Comparison of ENCODE assay signal across 13 cellular contexts in genomic region chr5:168683927-168684295, GRCh38.
A peak's percentile ranks its signal among the peaks of the same experiment; 100 is the strongest.
DNase-seq lines count a peak whose midpoint lies in the region; ATAC-seq lines count a peak whose summit lies in the region.
"Had no signal": no experiment of that assay in that cellular context is flagged by ENCODE, and none has a peak within 500 bp of the region (broad histone marks: within the 10 kb centered on the region; RNA-seq: fewer than 3 reads in every experiment).

No MANE protein-coding gene starts in this region.

- H3K27me3 Mint-ChIP-seq in activated CD4-positive, alpha-beta T cell treated with anti-CD3 and anti-CD28 coated beads, Interleukin-2, amount 10 ng/mL, durations not matched to agents 24 days and 14 days = no peaks in the 10 kb centered on the region
- H3K27me3 Mint-ChIP-seq in CD4-positive, CD25-positive, alpha-beta regulatory T cell = no peaks in the 10 kb centered on the region
- H3K27me3 Mint-ChIP-seq in activated CD8-positive, alpha-beta T cell treated with anti-CD3 and anti-CD28 coated beads, Interleukin-2, amount 10 ng/mL, durations not matched to agents 7 days and 5 days (ENCODE audit: low read depth) = no peaks in the 10 kb centered on the region
- no peaks in the 10 kb centered on the region for H3K27me3 Mint-ChIP-seq in naive thymus-derived CD8-positive, alpha-beta T cell

- ATAC-seq in CD4-positive, CD25-positive, alpha-beta regulatory T cell (ENCODE audit: low read depth in 2 of 2) = no peak
- ATAC-seq in activated CD8-positive, alpha-beta T cell treated with anti-CD3 and anti-CD28 coated beads, Interleukin-2, amount 10 ng/mL, durations not matched to agents 7 days and 5 days = no peak
- no peak for ATAC-seq in naive thymus-derived CD8-positive, alpha-beta T cell
- ATAC-seq in GM18873 (IDR thresholded peaks at IDR 0.05; ENCODE audit: low FRiP score, unreplicated experiment) = no peak

- no peak overlapping the region for H3K27ac ChIP-seq in CD4-positive, CD25-positive, alpha-beta regulatory T cell (ENCODE audit: insufficient read depth, low read length, poor library complexity, severe bottlenecking)

- H3K27me3 ChIP-seq in CD4-positive, CD25-positive, alpha-beta regulatory T cell (ENCODE audit: control insufficient read depth, insufficient read depth, low read length) = no peaks in the 10 kb centered on the region

- no peaks in the 10 kb centered on the region for H3K9me3 ChIP-seq in CD4-positive, CD25-positive, alpha-beta regulatory T cell (ENCODE audit: control insufficient read depth in 2 of 2, low read length in 2 of 2)

- CTCF ChIA-PET in activated CD8-positive, alpha-beta T cell treated with anti-CD3 and anti-CD28 coated beads, Interleukin-2, amount 10 ng/mL, durations not matched to agents 7 days and 5 days (lab: Charles Lee) = no interaction called here

- H3K4me3 ChIP-seq in CD4-positive, CD25-positive, alpha-beta regulatory T cell (ENCODE audit: low read depth, low read length) = no peak overlapping the region

- no peaks in the 10 kb centered on the region for H3K9me3 Mint-ChIP-seq in activated CD4-positive, alpha-beta T cell treated with anti-CD3 and anti-CD28 coated beads, Interleukin-2, amount 10 ng/mL, durations not matched to agents 24 days and 14 days
- no peaks in the 10 kb centered on the region for H3K9me3 Mint-ChIP-seq in CD4-positive, CD25-positive, alpha-beta regulatory T cell
- H3K9me3 Mint-ChIP-seq in activated CD8-positive, alpha-beta T cell treated with anti-CD3 and anti-CD28 coated beads, Interleukin-2, amount 10 ng/mL, durations not matched to agents 7 days and 5 days (ENCODE audit: insufficient read depth) = no peaks in the 10 kb centered on the region
- H3K9me3 Mint-ChIP-seq in naive thymus-derived CD8-positive, alpha-beta T cell = no peaks in the 10 kb centered on the region

- POLR2A ChIA-PET in activated CD8-positive, alpha-beta T cell treated with anti-CD3 and anti-CD28 coated beads, Interleukin-2, amount 10 ng/mL, durations not matched to agents 7 days and 5 days (lab: Charles Lee) = no interaction called here
- POLR2A ChIA-PET in naive thymus-derived CD8-positive, alpha-beta T cell (lab: Charles Lee) = interaction anchor here (1.1 kb wide), 1 partner anchor 104 kb away, joined by 3 read pairs; the partner anchor contains the start of gene PANK3

- peaks cover 6% of the 10 kb centered on the region for H3K4me1 ChIP-seq in CD4-positive, CD25-positive, alpha-beta regulatory T cell (ENCODE audit: control insufficient read depth, insufficient read depth, low read length, poor library complexity, severe bottlenecking)

- H3K4me1 Mint-ChIP-seq in activated CD4-positive, alpha-beta T cell treated with anti-CD3 and anti-CD28 coated beads, Interleukin-2, amount 10 ng/mL, durations not matched to agents 24 days and 14 days = peaks cover 11% of the 10 kb centered on the region
- peaks cover 0 to 18% (median 3%) of the 10 kb centered on the region in 4 donors for H3K4me1 Mint-ChIP-seq in CD4-positive, CD25-positive, alpha-beta regulatory T cell
- peaks cover 9% of the 10 kb centered on the region for H3K4me1 Mint-ChIP-seq in activated CD8-positive, alpha-beta T cell treated with anti-CD3 and anti-CD28 coated beads, Interleukin-2, amount 10 ng/mL, durations not matched to agents 7 days and 5 days (ENCODE audit: low read depth)
- peaks cover 4 to 17% (median 7%) of the 10 kb centered on the region in 4 donors for H3K4me1 Mint-ChIP-seq in naive thymus-derived CD8-positive, alpha-beta T cell

- intact Hi-C loops in activated CD4-positive, alpha-beta T cell treated with anti-CD3 and anti-CD28 coated beads, Interleukin-2, amount 10 ng/mL, durations not matched to agents 24 days and 14 days (cut with micrococcal nuclease) = loop anchor here (5.0 to 10.0 kb wide), 3 partner anchors 263 to 991 kb away; no protein-coding TSS in a partner anchor

- peak overlapping the region; percentile 68 for H3K4me3 Mint-ChIP-seq in activated CD4-positive, alpha-beta T cell treated with anti-CD3 and anti-CD28 coated beads, Interleukin-2, amount 10 ng/mL, durations not matched to agents 24 days and 14 days
- peak overlapping the region in 2 of 4 donors; percentile 70 to 73 for H3K4me3 Mint-ChIP-seq in CD4-positive, CD25-positive, alpha-beta regulatory T cell
- no peak overlapping the region for H3K4me3 Mint-ChIP-seq in activated CD8-positive, alpha-beta T cell treated with anti-CD3 and anti-CD28 coated beads, Interleukin-2, amount 10 ng/mL, durations not matched to agents 7 days and 5 days
- peak overlapping the region; percentile 58 to 83 (median 71) for H3K4me3 Mint-ChIP-seq in naive thymus-derived CD8-positive, alpha-beta T cell

- H3K36me3 Mint-ChIP-seq in activated CD4-positive, alpha-beta T cell treated with anti-CD3 and anti-CD28 coated beads, Interleukin-2, amount 10 ng/mL, durations not matched to agents 24 days and 14 days (ENCODE audit: low read depth) = no peaks in the 10 kb centered on the region
- no peaks in the 10 kb centered on the region for H3K36me3 Mint-ChIP-seq in CD4-positive, CD25-positive, alpha-beta regulatory T cell
- no peaks in the 10 kb centered on the region for H3K36me3 Mint-ChIP-seq in activated CD8-positive, alpha-beta T cell treated with anti-CD3 and anti-CD28 coated beads, Interleukin-2, amount 10 ng/mL, durations not matched to agents 7 days and 5 days (ENCODE audit: low read depth)
- H3K36me3 Mint-ChIP-seq in naive thymus-derived CD8-positive, alpha-beta T cell = no peaks in the 10 kb centered on the region

- H3K36me3 ChIP-seq in CD4-positive, CD25-positive, alpha-beta regulatory T cell (ENCODE audit: control insufficient read depth, insufficient read depth, low read length) = no peaks in the 10 kb centered on the region

- H3K27ac Mint-ChIP-seq in activated CD4-positive, alpha-beta T cell treated with anti-CD3 and anti-CD28 coated beads, Interleukin-2, amount 10 ng/mL, durations not matched to agents 24 days and 14 days = peak overlapping the region; percentile 70
- H3K27ac Mint-ChIP-seq in CD4-positive, CD25-positive, alpha-beta regulatory T cell = peak overlapping the region; percentile 53 to 88 (median 87)
- peak overlapping the region; percentile 25 for H3K27ac Mint-ChIP-seq in activated CD8-positive, alpha-beta T cell treated with anti-CD3 and anti-CD28 coated beads, Interleukin-2, amount 10 ng/mL, durations not matched to agents 7 days and 5 days
- peak overlapping the region; percentile 66 to 95 (median 84) for H3K27ac Mint-ChIP-seq in naive thymus-derived CD8-positive, alpha-beta T cell

- DNase-seq in activated CD4-positive, alpha-beta T cell treated with anti-CD3 and anti-CD28 coated beads, Interleukin-2, amount 10 ng/mL, durations not matched to agents 24 days and 14 days = no peak
- DNase-seq in activated CD4-positive, alpha-beta T cell treated with anti-CD3 and anti-CD28 coated beads for 48 hours = no peak
- DNase-seq in CD4-positive, CD25-positive, alpha-beta regulatory T cell = no peak
- DNase-seq in activated CD8-positive, alpha-beta T cell treated with anti-CD3 and anti-CD28 coated beads, Interleukin-2, amount 10 ng/mL, durations not matched to agents 7 days and 5 days = no peak
- DNase-seq in naive thymus-derived CD8-positive, alpha-beta T cell = no peak
- no peak for DNase-seq in NCI-H510A treated with DMSO at 0.1 percent for 48 hours (lab: John Stamatoyannopoulos, UW)
- DNase-seq in superior temporal gyrus (ENCODE audit: extremely low spot score) = no peak
- DNase-seq: GOT3, KG1, NCI-H1092, NCI-H1694, NCI-H345 had no signal

Comparison
In these comparisons a context has a peak if more than half of its experiments do, and no peak if none do; other contexts are left out.
1. H3K27ac Mint-ChIP-seq: peak in every context shown above with its lines; median percentile 87 in CD4-positive, CD25-positive, alpha-beta regulatory T cell; 84 in naive thymus-derived CD8-positive, alpha-beta T cell; 70 in activated CD4-positive, alpha-beta T cell treated with anti-CD3 and anti-CD28 coated beads, Interleukin-2, amount 10 ng/mL, durations not matched to agents 24 days and 14 days; 25 in activated CD8-positive, alpha-beta T cell treated with anti-CD3 and anti-CD28 coated beads, Interleukin-2, amount 10 ng/mL, durations not matched to agents 7 days and 5 days.